1 cellular context compared by ENCODE assay signal in the genomic region with DNA sequence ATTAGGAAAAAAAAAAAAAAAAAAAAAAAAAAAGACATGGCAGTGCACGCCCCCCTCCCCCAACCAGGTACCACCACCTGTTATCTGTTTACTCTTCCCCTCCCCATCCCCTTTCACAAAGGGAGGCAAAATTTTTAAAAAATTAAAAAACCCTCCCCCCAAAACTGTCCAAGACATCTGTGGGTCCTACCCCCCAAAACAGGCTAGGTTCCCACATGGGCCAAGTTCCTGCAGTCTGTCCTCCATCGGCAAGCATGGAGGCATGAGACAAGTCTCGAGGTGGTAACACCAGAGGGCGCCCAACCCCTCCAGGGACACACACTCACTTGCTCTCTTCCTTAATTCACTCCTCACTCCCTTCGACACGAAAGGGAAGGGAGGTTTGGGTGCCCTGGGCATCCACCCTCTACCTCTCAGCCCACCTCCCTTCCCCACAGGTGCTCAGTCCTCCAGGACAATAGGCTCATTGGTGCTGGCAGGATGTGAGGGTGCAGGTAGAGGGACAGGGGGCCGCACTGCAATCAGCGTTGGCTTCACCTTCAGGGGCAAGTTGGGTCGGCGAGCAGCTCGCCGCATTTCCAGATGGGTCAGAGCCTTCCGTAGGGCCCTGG.
TF ChIP-seq lines count a peak whose summit lies in the region.

No MANE protein-coding gene starts in this region.

TF ChIP-seq in HEK293, 187 proteins besides CTCF, POLR2A, EP300 and RAD21 (continued from another document):
- TF ChIP-seq ZBTB10 (tag by site-specific recombination; IDR thresholded peaks at IDR 0.05) = peak; percentile 69; the same call in 1 of the 2 replicates
- no peak for TF ChIP-seq ZNF37A (tag by site-specific recombination; IDR thresholded peaks at IDR 0.05)
- peak; percentile 46; the same call in 1 of the 2 replicates for TF ChIP-seq ZNF2 (tag by site-specific recombination; IDR thresholded peaks at IDR 0.05)
- peak; percentile 37 for TF ChIP-seq ZNF654 (tag by site-specific recombination; IDR thresholded peaks at IDR 0.05; ENCODE audit: low read depth)
- no peak for TF ChIP-seq HOXD13 (CRISPR knock-in tag; IDR thresholded peaks at IDR 0.05; ENCODE audit: borderline replicate concordance)
- TF ChIP-seq, protein P1, sequence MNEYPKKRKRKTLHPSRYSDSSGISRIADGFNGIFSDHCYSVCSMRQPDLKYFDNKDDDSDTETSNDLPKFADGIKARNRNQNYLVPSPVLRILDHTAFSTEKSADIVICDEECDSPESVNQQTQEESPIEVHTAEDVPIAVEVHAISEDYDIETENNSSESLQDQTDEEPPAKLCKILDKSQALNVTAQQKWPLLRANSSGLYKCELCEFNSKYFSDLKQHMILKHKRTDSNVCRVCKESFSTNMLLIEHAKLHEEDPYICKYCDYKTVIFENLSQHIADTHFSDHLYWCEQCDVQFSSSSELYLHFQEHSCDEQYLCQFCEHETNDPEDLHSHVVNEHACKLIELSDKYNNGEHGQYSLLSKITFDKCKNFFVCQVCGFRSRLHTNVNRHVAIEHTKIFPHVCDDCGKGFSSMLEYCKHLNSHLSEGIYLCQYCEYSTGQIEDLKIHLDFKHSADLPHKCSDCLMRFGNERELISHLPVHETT (tag by site-specific recombination; IDR thresholded peaks at IDR 0.05) = no peak
- TF ChIP-seq ZNF600 (tag by site-specific recombination; IDR thresholded peaks at IDR 0.05) = peak; percentile 88
- TF ChIP-seq, protein P2, sequence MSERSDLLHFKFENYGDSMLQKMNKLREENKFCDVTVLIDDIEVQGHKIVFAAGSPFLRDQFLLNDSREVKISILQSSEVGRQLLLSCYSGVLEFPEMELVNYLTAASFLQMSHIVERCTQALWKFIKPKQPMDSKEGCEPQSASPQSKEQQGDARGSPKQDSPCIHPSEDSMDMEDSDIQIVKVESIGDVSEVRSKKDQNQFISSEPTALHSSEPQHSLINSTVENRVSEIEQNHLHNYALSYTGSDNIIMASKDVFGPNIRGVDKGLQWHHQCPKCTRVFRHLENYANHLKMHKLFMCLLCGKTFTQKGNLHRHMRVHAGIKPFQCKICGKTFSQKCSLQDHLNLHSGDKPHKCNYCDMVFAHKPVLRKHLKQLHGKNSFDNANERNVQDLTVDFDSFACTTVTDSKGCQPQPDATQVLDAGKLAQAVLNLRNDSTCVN (tag by site-specific recombination; optimal IDR thresholded peaks at IDR 0.05) = peak; percentile 10
- peak; percentile 65; the same call in 1 of the 2 replicates for TF ChIP-seq ZBTB48 (tag by site-specific recombination; IDR thresholded peaks at IDR 0.05)
- peak; percentile 65 for TF ChIP-seq ZNF366 (tag by site-specific recombination; conservative IDR thresholded peaks at IDR 0.05)
- TF ChIP-seq SP7 (tag by site-specific recombination; IDR thresholded peaks at IDR 0.05) = peak; percentile 29; the same call in 1 of the 2 replicates
- TF ChIP-seq PATZ1 (tag by site-specific recombination; IDR thresholded peaks at IDR 0.05) = peak; percentile 47; the same call in 1 of the 2 replicates
- TF ChIP-seq, protein P3, sequence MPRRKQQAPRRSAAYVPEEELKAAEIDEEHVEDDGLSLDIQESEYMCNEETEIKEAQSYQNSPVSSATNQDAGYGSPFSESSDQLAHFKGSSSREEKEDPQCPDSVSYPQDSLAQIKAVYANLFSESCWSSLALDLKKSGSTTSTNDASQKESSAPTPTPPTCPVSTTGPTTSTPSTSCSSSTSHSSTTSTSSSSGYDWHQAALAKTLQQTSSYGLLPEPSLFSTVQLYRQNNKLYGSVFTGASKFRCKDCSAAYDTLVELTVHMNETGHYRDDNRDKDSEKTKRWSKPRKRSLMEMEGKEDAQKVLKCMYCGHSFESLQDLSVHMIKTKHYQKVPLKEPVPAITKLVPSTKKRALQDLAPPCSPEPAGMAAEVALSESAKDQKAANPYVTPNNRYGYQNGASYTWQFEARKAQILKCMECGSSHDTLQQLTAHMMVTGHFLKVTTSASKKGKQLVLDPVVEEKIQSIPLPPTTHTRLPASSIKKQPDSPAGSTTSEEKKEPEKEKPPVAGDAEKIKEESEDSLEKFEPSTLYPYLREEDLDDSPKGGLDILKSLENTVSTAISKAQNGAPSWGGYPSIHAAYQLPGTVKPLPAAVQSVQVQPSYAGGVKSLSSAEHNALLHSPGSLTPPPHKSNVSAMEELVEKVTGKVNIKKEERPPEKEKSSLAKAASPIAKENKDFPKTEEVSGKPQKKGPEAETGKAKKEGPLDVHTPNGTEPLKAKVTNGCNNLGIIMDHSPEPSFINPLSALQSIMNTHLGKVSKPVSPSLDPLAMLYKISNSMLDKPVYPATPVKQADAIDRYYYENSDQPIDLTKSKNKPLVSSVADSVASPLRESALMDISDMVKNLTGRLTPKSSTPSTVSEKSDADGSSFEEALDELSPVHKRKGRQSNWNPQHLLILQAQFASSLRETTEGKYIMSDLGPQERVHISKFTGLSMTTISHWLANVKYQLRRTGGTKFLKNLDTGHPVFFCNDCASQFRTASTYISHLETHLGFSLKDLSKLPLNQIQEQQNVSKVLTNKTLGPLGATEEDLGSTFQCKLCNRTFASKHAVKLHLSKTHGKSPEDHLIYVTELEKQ (tag by site-specific recombination; IDR thresholded peaks at IDR 0.05; ENCODE audit: borderline replicate concordance) = no peak
- TF ChIP-seq WT1 (tag by site-specific recombination; IDR thresholded peaks at IDR 0.05) = peak; percentile 53; the same call in 1 of the 2 replicates
- TF ChIP-seq PRDM1 (tag by site-specific recombination; IDR thresholded peaks at IDR 0.05) = peak; percentile 97
- no peak for TF ChIP-seq BCL11A (tag by site-specific recombination; IDR thresholded peaks at IDR 0.05; ENCODE audit: low read depth)
- peak; percentile 73 for TF ChIP-seq ZNF362 (tag by site-specific recombination; IDR thresholded peaks at IDR 0.05)
- peak; percentile 39; the same call in 1 of the 2 replicates for TF ChIP-seq ZEB2 (tag by site-specific recombination; IDR thresholded peaks at IDR 0.05)
- TF ChIP-seq, protein P4, sequence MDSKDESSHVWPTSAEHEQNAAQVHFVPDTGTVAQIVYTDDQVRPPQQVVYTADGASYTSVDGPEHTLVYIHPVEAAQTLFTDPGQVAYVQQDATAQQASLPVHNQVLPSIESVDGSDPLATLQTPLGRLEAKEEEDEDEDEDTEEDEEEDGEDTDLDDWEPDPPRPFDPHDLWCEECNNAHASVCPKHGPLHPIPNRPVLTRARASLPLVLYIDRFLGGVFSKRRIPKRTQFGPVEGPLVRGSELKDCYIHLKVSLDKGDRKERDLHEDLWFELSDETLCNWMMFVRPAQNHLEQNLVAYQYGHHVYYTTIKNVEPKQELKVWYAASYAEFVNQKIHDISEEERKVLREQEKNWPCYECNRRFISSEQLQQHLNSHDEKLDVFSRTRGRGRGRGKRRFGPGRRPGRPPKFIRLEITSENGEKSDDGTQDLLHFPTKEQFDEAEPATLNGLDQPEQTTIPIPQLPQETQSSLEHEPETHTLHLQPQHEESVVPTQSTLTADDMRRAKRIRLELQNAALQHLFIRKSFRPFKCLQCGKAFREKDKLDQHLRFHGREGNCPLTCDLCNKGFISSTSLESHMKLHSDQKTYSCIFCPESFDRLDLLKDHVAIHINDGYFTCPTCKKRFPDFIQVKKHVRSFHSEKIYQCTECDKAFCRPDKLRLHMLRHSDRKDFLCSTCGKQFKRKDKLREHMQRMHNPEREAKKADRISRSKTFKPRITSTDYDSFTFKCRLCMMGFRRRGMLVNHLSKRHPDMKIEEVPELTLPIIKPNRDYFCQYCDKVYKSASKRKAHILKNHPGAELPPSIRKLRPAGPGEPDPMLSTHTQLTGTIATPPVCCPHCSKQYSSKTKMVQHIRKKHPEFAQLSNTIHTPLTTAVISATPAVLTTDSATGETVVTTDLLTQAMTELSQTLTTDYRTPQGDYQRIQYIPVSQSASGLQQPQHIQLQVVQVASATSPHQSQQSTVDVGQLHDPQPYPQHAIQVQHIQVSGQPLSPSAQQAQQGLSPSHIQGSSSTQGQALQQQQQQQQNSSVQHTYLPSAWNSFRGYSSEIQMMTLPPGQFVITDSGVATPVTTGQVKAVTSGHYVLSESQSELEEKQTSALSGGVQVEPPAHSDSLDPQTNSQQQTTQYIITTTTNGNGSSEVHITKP (tag by site-specific recombination; IDR thresholded peaks at IDR 0.05) = 0 out of 2 replicates have a peak, but pooled peaks have one; percentile 15
